In the genomic region with DNA sequence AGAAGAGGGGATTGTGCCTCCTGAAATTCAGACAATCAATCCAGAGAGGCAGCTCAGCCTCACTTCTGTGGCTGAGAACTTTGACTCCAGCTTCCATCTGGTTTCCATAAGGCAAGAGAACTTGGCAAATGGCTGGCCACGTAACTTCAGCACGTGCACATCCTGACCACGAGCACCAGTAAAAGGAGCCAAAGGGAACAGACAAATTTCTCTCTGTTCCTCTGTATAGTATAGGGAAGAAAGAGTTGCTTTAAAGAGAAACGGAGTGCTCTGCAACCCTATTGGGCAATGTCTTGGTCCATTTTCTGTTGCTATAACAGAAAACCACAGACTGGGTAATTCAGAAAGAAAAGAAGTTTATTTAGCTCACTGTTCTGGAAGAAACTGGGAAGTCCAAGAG, we compare ENCODE assay signal across 10 cellular contexts.
DNase-seq lines count a peak whose midpoint lies in the region; ATAC-seq and TF ChIP-seq lines count a peak whose summit lies in the region.
"Had no signal": no experiment of that assay in that cellular context is flagged by ENCODE, and none has a peak within 500 bp of the region (broad histone marks: within the 10 kb centered on the region; RNA-seq: fewer than 3 reads in every experiment).

No MANE protein-coding gene starts in this region.

- ATAC-seq in left ventricle myocardium superior, result peak; percentile 61

- WGBS in suprapubic skin, result 46% methylated on average over 4 of the region's 4 CpGs

- H3K27ac ChIP-seq in suprapubic skin, result peak overlapping the region; percentile 66

- H3K9me3 ChIP-seq in adipocyte (ENCODE audit: control insufficient read depth, low read length), result no peaks in the 10 kb centered on the region
- H3K9me3 ChIP-seq in suprapubic skin, result no peaks in the 10 kb centered on the region

- no peak for TF ChIP-seq POLR2A in suprapubic skin (IDR thresholded peaks at IDR 0.05)

- H3K27me3 ChIP-seq in adipocyte (replicated peaks; ENCODE audit: control insufficient read depth, insufficient read depth, low read length) (no peaks in the 10 kb centered on the region), suprapubic skin (no peaks in the 10 kb centered on the region)

- DNase-seq in HCEC 1CT (peak; percentile 18), adipocyte (ENCODE audit: low read depth) (peak; percentile 86), left ventricle myocardium superior (peak; percentile 31), suprapubic skin (ENCODE audit: low spot score in 2 of 2) (peak; percentile 83 to 84), NCI-H82 (lab: John Stamatoyannopoulos, UW) (no peak), 8988T (no peak)
- no peak for DNase-seq in activated CD4-positive, alpha-beta T cell treated with anti-CD3 and anti-CD28 coated beads for 4 hours
- DNase-seq in activated naive CD4-positive, alpha-beta T cell treated with Interleukin-2 at 50 U/mL for 16 hours, result no peak
- DNase-seq: MM.1S, nephron progenitor cell had no signal

- H3K4me3 ChIP-seq in adipocyte (ENCODE audit: low read length) (no peak overlapping the region), suprapubic skin (no peak overlapping the region)

- TF ChIP-seq CTCF in suprapubic skin (IDR thresholded peaks at IDR 0.05), result no peak

- no peak for TF ChIP-seq EP300 in suprapubic skin (IDR thresholded peaks at IDR 0.05)

- H3K9ac ChIP-seq in adipocyte (ENCODE audit: low read length), result peak overlapping the region; percentile 57

- intact Hi-C loops in left ventricle myocardium superior (cut with micrococcal nuclease), result no loop called here

- H3K36me3 ChIP-seq in adipocyte (ENCODE audit: control insufficient read depth, insufficient read depth, low read length, severe bottlenecking) (no peaks in the 10 kb centered on the region), suprapubic skin (no peaks in the 10 kb centered on the region)

- H3K4me1 ChIP-seq in adipocyte (ENCODE audit: control insufficient read depth, insufficient read depth, low read length), result peaks cover 22% of the 10 kb centered on the region
- H3K4me1 ChIP-seq in suprapubic skin, result peaks cover 33% of the 10 kb centered on the region

Comparison
In these comparisons a context has a peak if more than half of its experiments do, and no peak if none do; other contexts are left out.
1. DNase-seq: peak in HCEC 1CT (single experiment), adipocyte (single experiment), left ventricle myocardium superior (single experiment) and suprapubic skin (2 of 2); none in activated CD4-positive, alpha-beta T cell treated with anti-CD3 and anti-CD28 coated beads for 4 hours (0 of 2), NCI-H82 (single experiment), 8988T (single experiment) and activated naive CD4-positive, alpha-beta T cell treated with Interleukin-2 at 50 U/mL for 16 hours (single experiment).